In genomic region chr9:131578778-131579504, GRCh38 we compare ENCODE assay signal across 8 cellular contexts.
DNase-seq lines count a peak whose midpoint lies in the region; ATAC-seq, FAIRE-seq and TF ChIP-seq lines count a peak whose summit lies in the region.

No MANE protein-coding gene starts in this region.

- H3K9me3 Mint-ChIP-seq in nephron progenitor cell, result no peaks in the 10 kb centered on the region

- H3K27ac Mint-ChIP-seq in nephron progenitor cell, result peak overlapping the region; percentile 13

- no peak for TF ChIP-seq POLR2A in H54 (IDR thresholded peaks at IDR 0.05; ENCODE audit: low read depth, low read length)

- no peak for TF ChIP-seq CTCF in nephron progenitor cell (IDR thresholded peaks at IDR 0.05)

- peak; percentile 48 for ATAC-seq in HG02884 (IDR thresholded peaks at IDR 0.05; ENCODE audit: unreplicated experiment)
- no peak for ATAC-seq in GM18870 (IDR thresholded peaks at IDR 0.05; ENCODE audit: unreplicated experiment)

- peaks cover 18% of the 10 kb centered on the region for H3K36me3 Mint-ChIP-seq in nephron progenitor cell (ENCODE audit: low read depth)

- FAIRE-seq in H54 (lab: Jason Lieb, UNC), result no peak

- H3K4me3 Mint-ChIP-seq in nephron progenitor cell, result no peak overlapping the region

- H3K27me3 Mint-ChIP-seq in nephron progenitor cell (ENCODE audit: low read depth, poor library complexity), result peaks cover 2% of the 10 kb centered on the region

- DNase-seq in GDM1 (lab: John Stamatoyannopoulos, UW) (peak; percentile 55), nephron progenitor cell (no peak), NCI-H524 (lab: John Stamatoyannopoulos, UW) (no peak), H54 (ENCODE audit: insufficient read length, low spot score) (no peak), ecto neural progenitor cell (ENCODE audit: low spot score) (no peak)
- DNase-seq in activated T-cell treated with anti-CD3 and anti-CD28 coated beads, Interleukin-2, amount 50 U/mL, for 48 hours, result peak; percentile 52 to 62

- peaks cover 43% of the 10 kb centered on the region for H3K4me1 Mint-ChIP-seq in nephron progenitor cell

Comparison
In these comparisons a context has a peak if more than half of its experiments do, and no peak if none do; other contexts are left out.
1. DNase-seq: peak in GDM1 (single experiment) and activated T-cell treated with anti-CD3 and anti-CD28 coated beads, Interleukin-2, amount 50 U/mL, for 48 hours (2 of 2); none in nephron progenitor cell (single experiment), NCI-H524 (0 of 2), H54 (single experiment) and ecto neural progenitor cell (single experiment).